Comparison of ENCODE assay signal across 24 cellular contexts in the genomic region with DNA sequence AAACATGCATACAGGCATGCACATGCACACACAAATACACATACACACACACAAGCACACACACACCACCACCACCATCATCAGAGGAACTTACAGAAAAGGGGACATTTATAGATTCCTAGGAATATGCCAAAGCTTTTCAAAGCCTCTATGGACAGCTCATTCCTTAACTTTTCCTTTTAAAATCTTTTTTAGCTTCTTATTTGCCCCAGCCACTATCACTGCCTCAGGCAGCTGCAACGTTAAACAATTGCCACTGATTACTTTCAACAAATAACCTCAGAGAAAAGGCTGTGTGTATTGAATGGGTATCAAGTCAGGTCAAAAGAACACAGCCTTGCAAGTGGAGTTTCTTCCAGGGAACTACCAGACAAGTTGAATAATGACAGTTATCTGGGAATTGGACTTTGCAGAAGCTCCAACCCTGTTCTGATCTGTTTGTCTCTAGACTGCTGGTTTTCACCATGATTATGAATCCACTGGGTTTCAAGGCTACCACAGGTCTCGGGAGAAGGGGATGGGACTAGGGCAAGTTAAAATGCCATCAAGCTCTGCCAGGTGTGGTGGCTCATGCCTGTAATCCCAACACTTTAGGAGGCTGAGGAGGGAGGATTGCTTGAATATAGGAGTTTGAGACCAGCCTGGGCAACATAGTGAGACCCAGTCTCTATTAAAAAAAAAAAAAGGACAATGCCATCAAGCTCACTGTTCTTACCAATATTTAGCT. TPM values are rescaled to one million over a fixed set of nuclear protein-coding genes. Genes with fewer than 3 reads are reported as not detected.
DNase-seq lines count a peak whose midpoint lies in the region; ATAC-seq and TF ChIP-seq lines count a peak whose summit lies in the region.
"Had no signal": no experiment of that assay in that cellular context is flagged by ENCODE, and none has a peak within 500 bp of the region (broad histone marks: within the 10 kb centered on the region; RNA-seq: fewer than 3 reads in every experiment).

No MANE protein-coding gene starts in this region.

- H3K79me2 ChIP-seq in neural progenitor cell (ENCODE audit: low read depth), result no peaks in the 10 kb centered on the region

- H3K27ac Mint-ChIP-seq in activated CD8-positive, alpha-beta memory T cell treated with anti-CD3 and anti-CD28 coated beads, Interleukin-2, amount 10 ng/mL, durations not matched to agents 7 days and 5 days, result no peak overlapping the region
- no peak overlapping the region for H3K27ac Mint-ChIP-seq in CD4-positive, alpha-beta T cell
- H3K27ac Mint-ChIP-seq in neural progenitor cell (no peak overlapping the region), T-cell (no peak overlapping the region)
- H3K27ac Mint-ChIP-seq: H9 had no signal

- H2AFZ ChIP-seq in neural progenitor cell (replicated peaks), result no peak overlapping the region
- H2AFZ ChIP-seq: GM23248 had no signal

- peaks cover 2% of the 10 kb centered on the region for H3K4me1 ChIP-seq in neural progenitor cell

- peaks cover 13% of the 10 kb centered on the region for H3F3A ChIP-seq in neural progenitor cell (ENCODE audit: low read depth)

- no peaks in the 10 kb centered on the region for H3K36me3 ChIP-seq in neural progenitor cell
- H3K36me3 ChIP-seq: BE2C; BLaER1 treated with 17β-estradiol and CSF1 and Interleukin-3, amounts not matched to agents 10 nM and 100 nM had no signal

- H3K27ac ChIP-seq in CD4-positive, alpha-beta T cell (ENCODE audit: low read depth, low read length), result no peak overlapping the region
- H3K27ac ChIP-seq in neural progenitor cell, result no peak overlapping the region
- H3K27ac ChIP-seq: 22Rv1; BLaER1 treated with 17β-estradiol and CSF1 and Interleukin-3, amounts not matched to agents 10 nM and 100 nM; GM23248 had no signal

- H3K27me3 ChIP-seq in CD4-positive, alpha-beta T cell (ENCODE audit: control insufficient read depth, insufficient read depth, low read length), result no peaks in the 10 kb centered on the region
- peaks cover 27% of the 10 kb centered on the region for H3K27me3 ChIP-seq in neural progenitor cell
- H3K27me3 ChIP-seq: BE2C had no signal

- intact Hi-C loops in CD4-positive, alpha-beta T cell (cut with DNase I, micrococcal nuclease), result loop anchor here in 1 of 2 experiments (5.0 kb wide), 1 partner anchor 202 kb away; no protein-coding TSS in a partner anchor

- no peaks in the 10 kb centered on the region for H3K9me3 ChIP-seq in CD4-positive, alpha-beta T cell (ENCODE audit: control insufficient read depth, low read length)
- H3K9me3 ChIP-seq in neural progenitor cell (ENCODE audit: low read depth), result no peaks in the 10 kb centered on the region
- H3K9me3 ChIP-seq: BE2C had no signal

- peaks cover 23% of the 10 kb centered on the region for H3K4me1 Mint-ChIP-seq in activated CD8-positive, alpha-beta memory T cell treated with anti-CD3 and anti-CD28 coated beads, Interleukin-2, amount 10 ng/mL, durations not matched to agents 7 days and 5 days
- peaks cover 27% of the 10 kb centered on the region for H3K4me1 Mint-ChIP-seq in CD4-positive, alpha-beta T cell (ENCODE audit: low read depth)
- H3K4me1 Mint-ChIP-seq in neural progenitor cell (peaks cover 24% of the 10 kb centered on the region), T-cell (peaks cover 25 to 32% (median 30%) of the 10 kb centered on the region in 3 donors)

- H3K4me3 Mint-ChIP-seq in activated CD8-positive, alpha-beta memory T cell treated with anti-CD3 and anti-CD28 coated beads, Interleukin-2, amount 10 ng/mL, durations not matched to agents 7 days and 5 days, result no peak overlapping the region
- H3K4me3 Mint-ChIP-seq in CD4-positive, alpha-beta T cell, result peak overlapping the region; percentile 45
- H3K4me3 Mint-ChIP-seq in neural progenitor cell (peak overlapping the region; percentile 67), T-cell (peak overlapping the region in 1 of 3 donors; percentile 86)
- H3K4me3 Mint-ChIP-seq: H9 had no signal

- DNase-seq in activated CD8-positive, alpha-beta memory T cell treated with anti-CD3 and anti-CD28 coated beads, Interleukin-2, amount 10 ng/mL, durations not matched to agents 7 days and 5 days, result peak; percentile 8
- no peak for DNase-seq in activated CD8-positive, alpha-beta memory T cell treated with anti-CD3 and anti-CD28 coated beads, Interleukin-2, amount 50 U/mL, for 4 hours
- DNase-seq in CD4-positive, alpha-beta T cell, result no peak
- DNase-seq in islet precursor cell, result peak; percentile 4
- no peak for DNase-seq in neural progenitor cell (ENCODE audit: low spot score)
- DNase-seq in Kasumi-1 (lab: John Stamatoyannopoulos, UW), result no peak
- no peak for DNase-seq in T-cell
- DNase-seq: BE2C; Calu3; CD4-positive, alpha-beta memory T cell; COR-L47; DMS53; DMS79 treated with DMSO at 0.1 percent for 48 hours; GF-D8; GM23248; H9 had no signal

- H3K9me3 Mint-ChIP-seq in activated CD8-positive, alpha-beta memory T cell treated with anti-CD3 and anti-CD28 coated beads, Interleukin-2, amount 10 ng/mL, durations not matched to agents 7 days and 5 days (ENCODE audit: low read depth), result no peaks in the 10 kb centered on the region
- no peaks in the 10 kb centered on the region for H3K9me3 Mint-ChIP-seq in CD4-positive, alpha-beta T cell
- H3K9me3 Mint-ChIP-seq in neural progenitor cell (peaks cover 8% of the 10 kb centered on the region), T-cell (no peaks in the 10 kb centered on the region)
- H3K9me3 Mint-ChIP-seq: CD4-positive, alpha-beta memory T cell had no signal

- H3K27me3 Mint-ChIP-seq in activated CD8-positive, alpha-beta memory T cell treated with anti-CD3 and anti-CD28 coated beads, Interleukin-2, amount 10 ng/mL, durations not matched to agents 7 days and 5 days, result peaks cover 14% of the 10 kb centered on the region
- no peaks in the 10 kb centered on the region for H3K27me3 Mint-ChIP-seq in CD4-positive, alpha-beta T cell
- H3K27me3 Mint-ChIP-seq in neural progenitor cell (ENCODE audit: insufficient read depth, low read depth) (peaks cover 9% of the 10 kb centered on the region), T-cell (peaks cover 0 to 14% of the 10 kb centered on the region in 2 donors)

- no peak overlapping the region for H3K4me2 ChIP-seq in neural progenitor cell

- no peak overlapping the region for H3K4me3 ChIP-seq in neural progenitor cell
- H3K4me3 ChIP-seq: BLaER1 treated with 17β-estradiol and CSF1 and Interleukin-3, amounts not matched to agents 10 nM and 100 nM; GM23248 had no signal

- H3K9ac ChIP-seq in neural progenitor cell, result no peak overlapping the region
- H3K9ac ChIP-seq: BLaER1 treated with 17β-estradiol and CSF1 and Interleukin-3, amounts not matched to agents 10 nM and 100 nM; GM23248 had no signal

- no peaks in the 10 kb centered on the region for H4K20me1 ChIP-seq in neural progenitor cell (ENCODE audit: low read depth)
- H4K20me1 ChIP-seq: BLaER1 treated with 17β-estradiol and CSF1 and Interleukin-3, amounts not matched to agents 10 nM and 100 nM had no signal

- ATAC-seq in activated CD8-positive, alpha-beta memory T cell treated with anti-CD3 and anti-CD28 coated beads, Interleukin-2, amount 10 ng/mL, durations not matched to agents 7 days and 5 days, result no peak
- ATAC-seq in CD4-positive, alpha-beta T cell (ENCODE audit: poor library complexity), result no peak
- no peak for ATAC-seq in T-cell (replicated peaks in 1 of 4)
- ATAC-seq in GM19035 (IDR thresholded peaks at IDR 0.05; ENCODE audit: unreplicated experiment), result no peak
- ATAC-seq: HCT116 had no signal

- CTCF ChIA-PET in activated CD8-positive, alpha-beta memory T cell treated with anti-CD3 and anti-CD28 coated beads, Interleukin-2, amount 10 ng/mL, durations not matched to agents 7 days and 5 days (lab: Charles Lee), result interaction anchor here (0.7 to 8.7 kb wide), 23 partner anchors 10 to 463 kb away, joined by 3 to 209 read pairs (median 7); a partner anchor contains a TSS
- CTCF ChIA-PET in CD4-positive, alpha-beta T cell (lab: Charles Lee), result interaction anchor here (1.1 to 2.6 kb wide), 4 partner anchors 10 to 200 kb away, joined by 3 to 21 read pairs (median 4); no protein-coding TSS in a partner anchor
- CTCF ChIA-PET in T-cell (lab: Charles Lee), result interaction anchor here (0.6 to 2.3 kb wide), 12 partner anchors 35 to 883 kb away, joined by 3 to 14 read pairs (median 4); no protein-coding TSS in a partner anchor

- POLR2A ChIA-PET in CD4-positive, alpha-beta T cell (lab: Charles Lee), result interaction anchor here (1.5 kb wide), 1 partner anchor 77 kb away, joined by 5 read pairs; no protein-coding TSS in a partner anchor
- POLR2A ChIA-PET in T-cell (lab: Charles Lee), result no interaction called here

- no peak for TF ChIP-seq CTCF in CD4-positive, alpha-beta T cell (IDR thresholded peaks at IDR 0.05)
- TF ChIP-seq CTCF in neural progenitor cell (IDR thresholded peaks at IDR 0.05), result no peak

- no peaks in the 10 kb centered on the region for H3K36me3 Mint-ChIP-seq in activated CD8-positive, alpha-beta memory T cell treated with anti-CD3 and anti-CD28 coated beads, Interleukin-2, amount 10 ng/mL, durations not matched to agents 7 days and 5 days
- H3K36me3 Mint-ChIP-seq in CD4-positive, alpha-beta T cell (ENCODE audit: low read depth), result peaks cover 20% of the 10 kb centered on the region
- no peaks in the 10 kb centered on the region for H3K36me3 Mint-ChIP-seq in neural progenitor cell
- peaks cover 5% of the 10 kb centered on the region for H3K36me3 Mint-ChIP-seq in T-cell
- H3K36me3 Mint-ChIP-seq: CD14-positive monocyte had no signal

RNA-seq across cellular contexts. Expression of a gene that starts 21.9 kb away (rescaled TPM):
- total RNA-seq in activated CD8-positive, alpha-beta memory T cell treated with anti-CD3 and anti-CD28 coated beads, Interleukin-2, amount 10 ng/mL, durations not matched to agents 7 days and 5 days, result not detected
- not detected for total RNA-seq in CD4-positive, alpha-beta T cell
- total RNA-seq in neural progenitor cell (ENCODE audit: low replicate concordance) (0.32 and 0.34 TPM in 2 replicates), T-cell (not detected)
- total RNA-seq: CD4-positive, alpha-beta memory T cell; Daoy; G401; H1 had no signal

RNA-seq across cellular contexts. Expression of a gene that starts 38.7 kb away (rescaled TPM):
- not detected for total RNA-seq in activated CD8-positive, alpha-beta memory T cell treated with anti-CD3 and anti-CD28 coated beads, Interleukin-2, amount 10 ng/mL, durations not matched to agents 7 days and 5 days
- not detected for total RNA-seq in CD4-positive, alpha-beta T cell
- total RNA-seq in neural progenitor cell (ENCODE audit: low replicate concordance), result 0.25 TPM in 1 of 2 replicates, not detected in the other
- under 1 TPM in 2 of 5 donors, not detected in 3; 0.10 to 0.20 TPM for total RNA-seq in T-cell
- total RNA-seq: Calu3; CD4-positive, alpha-beta memory T cell; G401; GM23248 had no signal

Comparison
In these comparisons a context has a peak if more than half of its experiments do, and no peak if none do; other contexts are left out.
1. DNase-seq: peak in activated CD8-positive, alpha-beta memory T cell treated with anti-CD3 and anti-CD28 coated beads, Interleukin-2, amount 10 ng/mL, durations not matched to agents 7 days and 5 days (single experiment) and islet precursor cell (single experiment); none in activated CD8-positive, alpha-beta memory T cell treated with anti-CD3 and anti-CD28 coated beads, Interleukin-2, amount 50 U/mL, for 4 hours (single experiment), CD4-positive, alpha-beta T cell (0 of 10), neural progenitor cell (single experiment), Kasumi-1 (0 of 2) and T-cell (0 of 34).